21 cellular contexts compared by ENCODE assay signal in genomic region chr18:71001597-71001996, GRCh38.
"Had no signal": no experiment of that assay in that cellular context is flagged by ENCODE, and none has a peak within 500 bp of the region (broad histone marks: within the 10 kb centered on the region; RNA-seq: fewer than 3 reads in every experiment).

No MANE protein-coding gene starts in this region.

- H3K4me3 ChIP-seq: coronary artery, esophagus squamous epithelium, thyroid gland had no signal

- H3K27me3 ChIP-seq: esophagus squamous epithelium, thyroid gland had no signal

- ATAC-seq: activated CD4-positive, alpha-beta T cell treated with anti-CD3 and anti-CD28 coated beads for 36 hours; activated T-helper 17 cell treated with anti-CD3 and anti-CD28 coated beads, Interleukin-2, amount 50 U/mL, for 72 hours; left lobe of liver had no signal

- H3K9me3 ChIP-seq: esophagus squamous epithelium, thyroid gland had no signal

- DNase-seq: activated CD4-positive, alpha-beta memory T cell treated with anti-CD3 and anti-CD28 coated beads for 36 hours; activated CD4-positive, alpha-beta T cell treated with anti-CD3 and anti-CD28 coated beads for 36 hours; activated naive CD4-positive, alpha-beta T cell treated with Interleukin-2 at 50 U/mL for 16 hours; activated naive CD8-positive, alpha-beta T cell treated with anti-CD3 and anti-CD28 coated beads, Interleukin-2, amount 10 ng/mL, durations not matched to agents 7 days and 5 days; activated T-cell treated with anti-CD3 and anti-CD28 coated beads, Interleukin-2, amount 50 U/mL, for 1 hour; amygdala; effector CD4-positive, alpha-beta T cell; esophagus squamous epithelium; foreskin fibroblast; mammary epithelial cell; midbrain; nephron progenitor cell; nucleus accumbens; retina; stimulated activated CD8-positive, alpha-beta memory T cell treated with anti-CD3 and anti-CD28 coated beads, Interleukin-4, amount 100 ng/mL, for 48 hours; stimulated activated naive CD4-positive, alpha-beta T cell; thyroid gland had no signal

- H3K4me1 ChIP-seq: esophagus squamous epithelium, thyroid gland had no signal

- FAIRE-seq: islet of Langerhans had no signal

- H3K36me3 ChIP-seq: esophagus squamous epithelium, thyroid gland had no signal

- H3K27ac ChIP-seq: coronary artery, esophagus squamous epithelium, thyroid gland had no signal
